ENCODE assay signal across 15 cellular contexts in genomic region chr9:95078516-95078915, GRCh38.
DNase-seq lines count a peak whose midpoint lies in the region; ATAC-seq and TF ChIP-seq lines count a peak whose summit lies in the region.
"Had no signal": no experiment of that assay in that cellular context is flagged by ENCODE, and none has a peak within 500 bp of the region (broad histone marks: within the 10 kb centered on the region; RNA-seq: fewer than 3 reads in every experiment).

No MANE protein-coding gene starts in this region.

- no peaks in the 10 kb centered on the region for H3K27me3 ChIP-seq in esophagus squamous epithelium
- no peaks in the 10 kb centered on the region for H3K27me3 ChIP-seq in mucosa of stomach (ENCODE audit: control insufficient read depth, insufficient read depth, low read length)
- no peaks in the 10 kb centered on the region for H3K27me3 ChIP-seq in stomach

- no peaks in the 10 kb centered on the region for H3K9me3 ChIP-seq in esophagus squamous epithelium
- no peaks in the 10 kb centered on the region for H3K9me3 ChIP-seq in mucosa of stomach (ENCODE audit: control insufficient read depth, low read length)
- no peaks in the 10 kb centered on the region for H3K9me3 ChIP-seq in stomach
- no peaks in the 10 kb centered on the region for H3K9me3 ChIP-seq in T-helper 17 cell (ENCODE audit: control insufficient read depth, low read length, poor library complexity, severe bottlenecking)

- H3K4me3 ChIP-seq in esophagus squamous epithelium (peak overlapping the region in 2 of 4 donors; percentile 1 to 34), mucosa of stomach (ENCODE audit: low read length) (no peak overlapping the region), stomach (no peak overlapping the region), lower leg skin (ENCODE audit: low read depth, poor library complexity, severe bottlenecking) (no peak overlapping the region)

- H3K4me3 Mint-ChIP-seq in HFFc6 (no peak overlapping the region), T-helper 17 cell (no peak overlapping the region)
- H3K4me3 Mint-ChIP-seq: activated T-helper 1 cell treated with anti-CD3 and anti-CD28 coated beads, Interleukin-12 subunit alpha, Interleukin-12 subunit beta, Interleukin-2, Interleukin-4 antibody, amounts not matched to agents 30 ng/mL and 10 ng/mL and 1 ng/mL, durations not matched to agents 14 hours and 24 hours and 36 hours; effector memory CD8-positive, alpha-beta T cell had no signal

- H3K36me3 Mint-ChIP-seq in HFFc6 (ENCODE audit: low read depth) (peaks cover 32% of the 10 kb centered on the region), T-helper 17 cell (ENCODE audit: low read depth) (no peaks in the 10 kb centered on the region)

- no peaks in the 10 kb centered on the region for H3K9me3 Mint-ChIP-seq in HFFc6
- H3K9me3 Mint-ChIP-seq: activated T-helper 1 cell treated with anti-CD3 and anti-CD28 coated beads, Interleukin-12 subunit alpha, Interleukin-12 subunit beta, Interleukin-2, Interleukin-4 antibody, amounts not matched to agents 30 ng/mL and 10 ng/mL and 1 ng/mL, durations not matched to agents 14 hours and 24 hours and 36 hours; effector memory CD8-positive, alpha-beta T cell had no signal

- H3K27ac ChIP-seq in esophagus squamous epithelium (peak overlapping the region; percentile 87 to 97 (median 89)), stomach (peak overlapping the region; percentile 13 to 91 (median 81))

- peaks cover 3 to 92% (median 12%) of the 10 kb centered on the region in 3 donors for H3K36me3 ChIP-seq in esophagus squamous epithelium
- peaks cover 18% of the 10 kb centered on the region for H3K36me3 ChIP-seq in mucosa of stomach (ENCODE audit: control insufficient read depth, insufficient read depth, low read length)
- H3K36me3 ChIP-seq in stomach: peaks cover 32 to 50% (median 37%) of the 10 kb centered on the region in 4 donors

- H3K27ac Mint-ChIP-seq in HFFc6 (peak overlapping the region; percentile 29; the same call in 1 of the 2 replicates), T-helper 17 cell (no peak overlapping the region)
- H3K27ac Mint-ChIP-seq: activated T-helper 1 cell treated with anti-CD3 and anti-CD28 coated beads, Interleukin-12 subunit alpha, Interleukin-12 subunit beta, Interleukin-2, Interleukin-4 antibody, amounts not matched to agents 30 ng/mL and 10 ng/mL and 1 ng/mL, durations not matched to agents 14 hours and 24 hours and 36 hours had no signal

- H3K27me3 Mint-ChIP-seq in HFFc6 (ENCODE audit: insufficient read depth): peaks cover 2% of the 10 kb centered on the region
- H3K27me3 Mint-ChIP-seq in T-helper 17 cell: no peaks in the 10 kb centered on the region
- H3K27me3 Mint-ChIP-seq: effector memory CD8-positive, alpha-beta T cell had no signal

- intact Hi-C loops in esophagus squamous epithelium (cut with DNase I): no loop called here
- intact Hi-C loops in stomach (cut with DNase I; ENCODE audit: low total_unique reads): no loop called here
- intact Hi-C loops in lower leg skin (cut with DNase I; ENCODE audit: low total_unique reads): no loop called here

- TF ChIP-seq POLR2A in esophagus squamous epithelium (IDR thresholded peaks at IDR 0.05): no peak
- TF ChIP-seq POLR2A in stomach (IDR thresholded peaks at IDR 0.05): no peak
- TF ChIP-seq POLR2A in lower leg skin (IDR thresholded peaks at IDR 0.05): no peak

- TF ChIP-seq EP300 in stomach (IDR thresholded peaks at IDR 0.05): no peak

- 36 to 47% methylated on average over 9 to 11 of the region's 11 CpGs for WGBS in esophagus squamous epithelium, 2 donors
- 30 to 53% (median 34%) methylated on average over 5 to 11 of the region's 11 CpGs for WGBS in stomach, 5 donors
- 69 to 86% methylated on average over 11 of the region's 11 CpGs for WGBS in lower leg skin, 2 donors

- H3K4me1 ChIP-seq in esophagus squamous epithelium (peaks cover 38 to 100% (median 98%) of the 10 kb centered on the region in 3 donors), mucosa of stomach (ENCODE audit: control insufficient read depth, insufficient read depth, low read length) (peaks cover 39% of the 10 kb centered on the region), stomach (peaks cover 58 to 100% (median 85%) of the 10 kb centered on the region in 4 donors)

- H3K4me1 Mint-ChIP-seq in HFFc6 (ENCODE audit: low read depth) (no peaks in the 10 kb centered on the region; the same call in 1 of the 2 replicates), T-helper 17 cell (no peaks in the 10 kb centered on the region)

- H3K9ac ChIP-seq in mucosa of stomach (ENCODE audit: low read length): peak overlapping the region; percentile 24

- no peak for TF ChIP-seq CTCF in HFFc6 (IDR thresholded peaks at IDR 0.05)
- TF ChIP-seq CTCF in esophagus squamous epithelium (IDR thresholded peaks at IDR 0.05): no peak
- TF ChIP-seq CTCF in stomach (IDR thresholded peaks at IDR 0.05): no peak
- no peak for TF ChIP-seq CTCF in lower leg skin (IDR thresholded peaks at IDR 0.05)

- ATAC-seq in T-helper 17 cell: no peak
- ATAC-seq: effector memory CD8-positive, alpha-beta T cell had no signal

- DNase-seq in HFFc6: no peak
- DNase-seq in esophagus squamous epithelium (lab: John Stamatoyannopoulos, UW): no peak
- no peak for DNase-seq in stomach
- DNase-seq in activated CD4-positive, alpha-beta T cell treated with anti-CD3 and anti-CD28 coated beads, Interleukin-2, amount 50 U/mL, for 4 hours: no peak
- no peak for DNase-seq in lower leg skin (ENCODE audit: low spot score in 2 of 2)
- DNase-seq in T-helper 17 cell: no peak
- DNase-seq in activated T-cell treated with anti-CD3 and anti-CD28 coated beads, Interleukin-2, amount 50 U/mL, for 48 hours: no peak
- DNase-seq: activated CD4-positive, CD25-positive, alpha-beta regulatory T cell treated with anti-CD3 and anti-CD28 coated beads, Interleukin-2, amount 50 U/mL, for 72 hours; DMS53; effector memory CD8-positive, alpha-beta T cell; midbrain; NCI-H2081 treated with DMSO at 0.1 percent for 48 hours; NK-92 treated with Interleukin-12 subunit alpha and Interleukin-12 subunit beta, amount 100 ng/mL, for 24 hours had no signal
